ENCODE assay signal across 8 cellular contexts in the genomic region with DNA sequence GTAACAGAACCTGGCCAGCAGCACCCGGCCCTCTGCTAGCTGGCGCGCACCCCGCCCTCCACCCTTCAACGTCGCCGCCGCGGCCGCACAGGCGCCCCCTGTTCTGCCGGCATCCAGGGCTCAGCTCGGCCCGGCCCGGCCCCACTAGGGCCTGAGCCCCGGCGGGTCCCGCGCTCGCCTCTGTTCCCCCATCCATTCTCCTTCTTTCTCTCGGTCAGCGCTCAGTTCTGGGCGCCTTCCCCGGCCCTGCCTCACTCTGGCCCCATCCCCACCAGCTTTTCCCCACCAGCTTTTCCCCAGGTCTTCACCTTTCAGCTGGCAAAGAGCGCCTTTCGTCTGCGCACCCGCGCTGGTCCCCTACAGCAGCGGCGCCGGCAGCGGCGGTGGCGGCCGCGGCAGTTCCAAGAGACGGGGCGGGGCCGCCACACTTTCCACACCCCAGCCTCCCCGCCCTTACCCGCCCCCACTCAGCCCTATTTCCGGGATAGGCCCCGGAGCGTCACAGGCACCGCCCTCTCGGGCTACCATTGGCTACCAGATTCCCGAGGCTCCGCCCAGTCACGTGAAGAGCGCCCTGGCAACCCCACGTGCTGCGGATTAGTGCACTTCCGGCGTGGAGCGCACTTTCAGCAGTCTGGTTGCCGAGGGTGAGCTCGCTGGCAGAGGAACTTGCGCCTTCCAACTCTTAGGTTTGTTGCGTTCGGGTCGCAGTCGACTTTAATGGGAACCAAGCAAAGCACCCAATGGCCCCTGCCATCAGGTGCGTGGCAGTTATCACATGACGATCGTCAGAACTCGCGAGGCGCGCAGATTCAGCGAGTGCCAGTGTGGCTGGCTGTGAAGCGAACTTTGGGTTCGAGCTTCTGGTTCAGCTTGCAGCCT. TPM values are rescaled to one million over a fixed set of nuclear protein-coding genes. Genes with fewer than 3 reads are reported as not detected.
DNase-seq lines count a peak whose midpoint lies in the region; ATAC-seq and TF ChIP-seq lines count a peak whose summit lies in the region.

A gene (minus strand): TSS at position 403 of the 882 bp plus-strand sequence. CDS start 831 bp downstream, outside the sequence.

- H3K27ac ChIP-seq in GM23338 (ENCODE audit: low read depth): no peak within 1 kb of the TSS
- no peak within 1 kb of the TSS for H3K27ac ChIP-seq in Karpas-422 (ENCODE audit: low read length)
- peak within 1 kb of the TSS; percentile 83 for H3K27ac ChIP-seq in RWPE2 (ENCODE audit: poor library complexity, severe bottlenecking)
- H3K27ac ChIP-seq in foreskin keratinocyte: no peak within 1 kb of the TSS
- no peak within 1 kb of the TSS for H3K27ac ChIP-seq in neural progenitor cell
- H3K27ac ChIP-seq in stomach: peak within 1 kb of the TSS; percentile 76 to 85 (median 78)

- intact Hi-C loops in stomach (cut with DNase I; ENCODE audit: low total_unique reads): no loop called here

- H3K9me3 ChIP-seq in Karpas-422 (ENCODE audit: low read length): no peaks in the 10 kb centered on the region
- peaks cover 4% of the 10 kb centered on the region for H3K9me3 ChIP-seq in RWPE2 (ENCODE audit: severe bottlenecking)
- no peaks in the 10 kb centered on the region for H3K9me3 ChIP-seq in neural progenitor cell (ENCODE audit: low read depth)
- peaks cover 0 to 26% (median 20%) of the 10 kb centered on the region in 4 donors for H3K9me3 ChIP-seq in stomach

- H3K4me3 Mint-ChIP-seq in GM23338 (peak within 1 kb of the TSS; percentile 93), neural progenitor cell (peak within 1 kb of the TSS; percentile 93)

- H3K9me2 ChIP-seq in GM23338 (ENCODE audit: insufficient read depth): peaks cover 8% of the 10 kb centered on the region
- no peaks in the 10 kb centered on the region for H3K9me2 ChIP-seq in Karpas-422 (replicated peaks; ENCODE audit: insufficient read depth, low read length)

- WGBS in stomach, 5 donors: 10 to 18% (median 13%) methylated on average over 58 to 73 of the region's 73 CpGs

- H3K4me2 ChIP-seq in GM23338 (peak within 1 kb of the TSS; percentile 97), Karpas-422 (ENCODE audit: low read depth, low read length, poor library complexity, severe bottlenecking) (peak within 1 kb of the TSS; percentile 74), neural progenitor cell (peak within 1 kb of the TSS; percentile 92)

- ATAC-seq in GM23338 (peak; percentile 96), RWPE2 (ENCODE audit: low read depth) (peak; percentile 82), foreskin keratinocyte (peak; percentile 97)

- H3K9me3 Mint-ChIP-seq in GM23338 (peaks cover 18% of the 10 kb centered on the region), neural progenitor cell (peaks cover 10% of the 10 kb centered on the region)

- H2AFZ ChIP-seq in GM23338: peak within 1 kb of the TSS; percentile 93; the same call in 1 of the 2 replicates
- no peak within 1 kb of the TSS for H2AFZ ChIP-seq in Karpas-422 (ENCODE audit: low read length)
- peak within 1 kb of the TSS; percentile 97 for H2AFZ ChIP-seq in neural progenitor cell (replicated peaks)

- TF ChIP-seq CTCF in GM23338 (conservative IDR thresholded peaks at IDR 0.05; ENCODE audit: low read depth in 2 of 2): 0 out of 4 replicates have a peak, but pooled peaks of 1 of the 2 experiments have one; percentile 6
- TF ChIP-seq CTCF in RWPE2 (IDR thresholded peaks at IDR 0.05; ENCODE audit: poor library complexity, severe bottlenecking): no peak
- TF ChIP-seq CTCF in foreskin keratinocyte (conservative IDR thresholded peaks at IDR 0.05): no peak
- no peak for TF ChIP-seq CTCF in neural progenitor cell (IDR thresholded peaks at IDR 0.05)
- no peak for TF ChIP-seq CTCF in stomach (IDR thresholded peaks at IDR 0.05)

- peak; percentile 97 for DNase-seq in EH (ENCODE audit: low read depth)
- DNase-seq in GM23338 (ENCODE audit: low spot score): peak; percentile 99
- peak; percentile 94 for DNase-seq in Karpas-422
- DNase-seq in RWPE2 (ENCODE audit: low spot score): peak; percentile 96
- peak; percentile 94 for DNase-seq in activated effector memory CD4-positive, alpha-beta T cell treated with Interleukin-2 at 50 U/mL for 16 hours
- DNase-seq in foreskin keratinocyte: peak; percentile 78 to 87
- peak; percentile 95 for DNase-seq in neural progenitor cell (ENCODE audit: low spot score)
- peak; percentile 90 for DNase-seq in stomach

- H3K36me3 Mint-ChIP-seq in GM23338 (ENCODE audit: low read depth) (peaks cover 16% of the 10 kb centered on the region), neural progenitor cell (no peaks in the 10 kb centered on the region)

- H3K36me3 ChIP-seq in GM23338 (ENCODE audit: insufficient read depth): no peaks in the 10 kb centered on the region; the same call in 1 of the 2 replicates
- no peaks in the 10 kb centered on the region for H3K36me3 ChIP-seq in Karpas-422 (ENCODE audit: insufficient read depth, low read length)
- peaks cover 6% of the 10 kb centered on the region; the same call in 1 of the 2 replicates for H3K36me3 ChIP-seq in RWPE2 (ENCODE audit: low read depth)
- H3K36me3 ChIP-seq in neural progenitor cell: peaks cover 6% of the 10 kb centered on the region
- no peaks in the 10 kb centered on the region for H3K36me3 ChIP-seq in stomach

- no peak within 1 kb of the TSS for H3K27ac Mint-ChIP-seq in GM23338
- no peak within 1 kb of the TSS for H3K27ac Mint-ChIP-seq in neural progenitor cell

- H3F3A ChIP-seq in GM23338 (replicated peaks; ENCODE audit: low read depth): no peaks in the 10 kb centered on the region
- peaks cover 19% of the 10 kb centered on the region for H3F3A ChIP-seq in neural progenitor cell (ENCODE audit: low read depth)

- TF ChIP-seq POLR2A in stomach (IDR thresholded peaks at IDR 0.05): peak in 1 of 4 donors; percentile 44

- H3K9ac ChIP-seq in Karpas-422 (ENCODE audit: low read length) (peak within 1 kb of the TSS; percentile 71), neural progenitor cell (peak within 1 kb of the TSS; percentile 2)

- H4K20me1 ChIP-seq in GM23338 (replicated peaks; ENCODE audit: insufficient read depth) (no peaks in the 10 kb centered on the region; the same call in 1 of the 2 replicates), Karpas-422 (ENCODE audit: insufficient read depth, low read depth, low read length) (no peaks in the 10 kb centered on the region), neural progenitor cell (ENCODE audit: low read depth) (no peaks in the 10 kb centered on the region)

- H3K4me3 ChIP-seq in GM23338: peak within 1 kb of the TSS; percentile 76
- H3K4me3 ChIP-seq in Karpas-422 (ENCODE audit: low read length): peak within 1 kb of the TSS; percentile 68
- peak within 1 kb of the TSS; percentile 54 for H3K4me3 ChIP-seq in RWPE2 (ENCODE audit: severe bottlenecking)
- H3K4me3 ChIP-seq in neural progenitor cell: peak within 1 kb of the TSS; percentile 73
- H3K4me3 ChIP-seq in stomach: peak within 1 kb of the TSS; percentile 59 to 79 (median 73)

- H3K27me3 Mint-ChIP-seq in GM23338 (ENCODE audit: insufficient read depth, low read depth, poor library complexity): peaks cover 23% of the 10 kb centered on the region
- peaks cover 8% of the 10 kb centered on the region for H3K27me3 Mint-ChIP-seq in neural progenitor cell (ENCODE audit: insufficient read depth, low read depth)

- H3K79me2 ChIP-seq in GM23338 (replicated peaks; ENCODE audit: insufficient read depth) (no peaks in the 10 kb centered on the region), Karpas-422 (ENCODE audit: low read length) (no peaks in the 10 kb centered on the region), neural progenitor cell (ENCODE audit: low read depth) (no peaks in the 10 kb centered on the region)

- H3K27me3 ChIP-seq in GM23338 (ENCODE audit: insufficient read depth) (peaks cover 28% of the 10 kb centered on the region), Karpas-422 (ENCODE audit: low read length) (no peaks in the 10 kb centered on the region), RWPE2 (ENCODE audit: insufficient read depth, poor library complexity, severe bottlenecking) (no peaks in the 10 kb centered on the region), foreskin keratinocyte (no peaks in the 10 kb centered on the region), neural progenitor cell (peaks cover 23% of the 10 kb centered on the region), stomach (peaks cover 0 to 5% (median 0%) of the 10 kb centered on the region in 3 donors)

- H3K4me1 Mint-ChIP-seq in GM23338 (peaks cover 9% of the 10 kb centered on the region), neural progenitor cell (peaks cover 14% of the 10 kb centered on the region)

- no peak for TF ChIP-seq EP300 in stomach (IDR thresholded peaks at IDR 0.05)

- peaks cover 8% of the 10 kb centered on the region for H3K4me1 ChIP-seq in GM23338 (ENCODE audit: insufficient read depth)
- peaks cover 15% of the 10 kb centered on the region for H3K4me1 ChIP-seq in Karpas-422 (ENCODE audit: low read length)
- H3K4me1 ChIP-seq in RWPE2 (ENCODE audit: insufficient read depth, poor library complexity, severe bottlenecking): peaks cover 19% of the 10 kb centered on the region
- H3K4me1 ChIP-seq in foreskin keratinocyte: no peaks in the 10 kb centered on the region
- peaks cover 8% of the 10 kb centered on the region for H3K4me1 ChIP-seq in neural progenitor cell
- peaks cover 5 to 22% (median 14%) of the 10 kb centered on the region in 4 donors for H3K4me1 ChIP-seq in stomach

TF ChIP-seq in GM23338, 12 proteins besides CTCF, POLR2A, EP300 and RAD21:
- TF ChIP-seq CREB1 (CRISPR knock-in tag; IDR thresholded peaks at IDR 0.05; ENCODE audit: low read depth): peak; percentile 77
- peak; percentile 68 for TF ChIP-seq POLR2AphosphoS5 (IDR thresholded peaks at IDR 0.05; ENCODE audit: low read depth)
- TF ChIP-seq EZH2 (IDR thresholded peaks at IDR 0.05; ENCODE audit: low read depth, unreplicated experiment): no peak

RNA-seq across cellular contexts. Expression of the gene that starts here (rescaled TPM):
- total RNA-seq in GM23338 (2014; rRNA removed; shearing (Covaris generic)): 5.9 and 6.6 TPM in 2 replicates
- 11.7 and 14.3 TPM in 2 replicates for polyA plus RNA-seq in GM23338 (2016; fragmentation: Nextera tagmentation; extraction: Ambion mirVana)
- 7.8 and 10.5 TPM in 2 replicates for total RNA-seq in Karpas-422 (2014; rRNA removed; shearing (Covaris generic); ENCODE audit: low replicate concordance)
- total RNA-seq in foreskin keratinocyte: 8.5 and 9.7 TPM in 2 replicates
- 3.5 and 3.9 TPM in 2 replicates for polyA plus RNA-seq in foreskin keratinocyte
- 6.6 and 8.4 TPM in 2 replicates for total RNA-seq in neural progenitor cell (ENCODE audit: low replicate concordance)
- 10 to 100 TPM in 1 of 5 donors, 1 to 10 TPM in 4; 2.9 to 27.2 (median 7.2) TPM for total RNA-seq in stomach
- 1 to 10 TPM; 1.5 to 5.4 (median 4.1) TPM for polyA plus RNA-seq in stomach

Comparison
In these comparisons a context has a peak if more than half of its experiments do, and no peak if none do; other contexts are left out.
1. H3K27ac ChIP-seq: peak in RWPE2 (single experiment) and stomach (5 of 5); none in GM23338 (single experiment), Karpas-422 (single experiment), foreskin keratinocyte (single experiment) and neural progenitor cell (single experiment).
2. Peak in every context shown above with its lines, with median percentiles within 50 percentile points of each other: DNase-seq, ATAC-seq, H3K4me2 ChIP-seq and H3K4me3 ChIP-seq.